Comparison of ENCODE assay signal across 21 cellular contexts in the genomic region with DNA sequence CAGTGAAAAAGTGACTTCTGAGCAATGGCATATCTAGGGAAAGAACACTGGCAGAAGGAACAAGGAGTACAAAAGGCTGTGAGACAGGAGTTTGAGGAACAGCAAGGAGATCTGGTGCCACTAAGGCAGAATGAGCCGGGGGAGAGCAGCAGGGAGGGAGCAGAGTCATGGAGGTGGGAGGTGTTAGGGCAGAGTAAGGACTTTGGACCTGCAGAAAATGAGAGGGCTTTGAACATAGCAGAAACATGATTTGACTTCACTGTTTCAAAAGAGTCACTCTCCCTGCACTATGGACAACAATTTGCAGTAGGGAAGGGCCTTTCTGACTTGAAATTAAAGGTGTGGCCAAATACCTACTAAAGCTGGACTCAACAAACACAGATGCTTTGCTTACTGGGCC.
DNase-seq lines count a peak whose midpoint lies in the region; ATAC-seq, FAIRE-seq and TF ChIP-seq lines count a peak whose summit lies in the region.
"Had no signal": no experiment of that assay in that cellular context is flagged by ENCODE, and none has a peak within 500 bp of the region (broad histone marks: within the 10 kb centered on the region; RNA-seq: fewer than 3 reads in every experiment).

No MANE protein-coding gene starts in this region.

- H3K4me1 Mint-ChIP-seq in natural killer cell treated with Interleukin-12 subunit alpha and Interleukin-12 subunit beta and Interleukin-15 and Interleukin-18, amount 100 ng/mL, for 72 hours (ENCODE audit: low read depth in 2 of 2) = no peaks in the 10 kb centered on the region
- H3K4me1 Mint-ChIP-seq: CD14-positive monocyte, IgD-negative memory B cell had no signal

- H3K27me3 Mint-ChIP-seq in natural killer cell treated with Interleukin-12 subunit alpha and Interleukin-12 subunit beta and Interleukin-15 and Interleukin-18, amount 100 ng/mL, for 72 hours = no peaks in the 10 kb centered on the region
- H3K27me3 Mint-ChIP-seq: IgD-negative memory B cell had no signal

- H3K27me3 ChIP-seq in PC-3 (ENCODE audit: low read length) = no peaks in the 10 kb centered on the region
- H3K27me3 ChIP-seq: left lung had no signal

- no peak overlapping the region for H3K4me3 ChIP-seq in A549
- H3K4me3 ChIP-seq in PC-3 (ENCODE audit: low read length) = no peak overlapping the region
- no peak overlapping the region for H3K4me3 ChIP-seq in coronary artery
- no peak overlapping the region for H3K4me3 ChIP-seq in mucosa of descending colon
- H3K4me3 ChIP-seq: left lung had no signal

- intact Hi-C loops in PC-3 (cut with micrococcal nuclease) (no loop called here), mucosa of descending colon (cut with DNase I, micrococcal nuclease) (no loop called here)

- no peak for TF ChIP-seq EP300 in A549 (IDR thresholded peaks at IDR 0.05)

- no peak overlapping the region for H2AFZ ChIP-seq in PC-3 (ENCODE audit: low read length)

- no peaks in the 10 kb centered on the region for H3F3A ChIP-seq in PC-3 (ENCODE audit: low read length, unreplicated experiment)

- peaks cover 13% of the 10 kb centered on the region for H3K9me3 Mint-ChIP-seq in natural killer cell treated with Interleukin-12 subunit alpha and Interleukin-12 subunit beta and Interleukin-15 and Interleukin-18, amount 100 ng/mL, for 72 hours

- peaks cover 6% of the 10 kb centered on the region for H3K36me3 Mint-ChIP-seq in natural killer cell treated with Interleukin-12 subunit alpha and Interleukin-12 subunit beta and Interleukin-15 and Interleukin-18, amount 100 ng/mL, for 72 hours
- H3K36me3 Mint-ChIP-seq: CD14-positive monocyte, IgD-negative memory B cell had no signal

- no peaks in the 10 kb centered on the region for H3K9me2 ChIP-seq in PC-3 (replicated peaks; ENCODE audit: low read length)

- no peak for TF ChIP-seq RAD21 in A549 (conservative IDR thresholded peaks at IDR 0.05 in 1 of 2, IDR thresholded peaks at IDR 0.05 in 1 of 2)

- POLR2A ChIA-PET in A549 (lab: Yijun Ruan, JAX) = no interaction called here
- POLR2A ChIA-PET in PC-3 (lab: Charles Lee; ENCODE audit: unreplicated experiment) = no interaction called here

- no peak overlapping the region; the same call in 1 of the 2 replicates for H3K9ac ChIP-seq in PC-3 (ENCODE audit: low read length)

- H3K36me3 ChIP-seq in PC-3 (ENCODE audit: low read depth, low read length) (no peaks in the 10 kb centered on the region), mucosa of descending colon (ENCODE audit: low read depth) (no peaks in the 10 kb centered on the region)
- H3K36me3 ChIP-seq: left lung had no signal

- H4K20me1 ChIP-seq in PC-3 (ENCODE audit: low read length) = no peaks in the 10 kb centered on the region

- H3K9me3 ChIP-seq in A549 (no peaks in the 10 kb centered on the region), PC-3 (ENCODE audit: low read length) (no peaks in the 10 kb centered on the region), mucosa of descending colon (no peaks in the 10 kb centered on the region)
- H3K9me3 ChIP-seq: left lung had no signal

- no peak overlapping the region; a peak in 1 of 6 replicates for H3K27ac ChIP-seq in A549
- peak overlapping the region; percentile 44 for H3K27ac ChIP-seq in PC-3 (ENCODE audit: low read length)
- peak overlapping the region; percentile 6 to 30 for H3K27ac ChIP-seq in coronary artery
- H3K27ac ChIP-seq: left lung had no signal

- CTCF ChIA-PET in A549 (lab: Yijun Ruan, JAX) = no interaction called here
- CTCF ChIA-PET in PC-3 (lab: Charles Lee) = interaction anchor here (1.2 kb wide), 1 partner anchor 185 kb away, joined by 3 read pairs; no protein-coding TSS in a partner anchor

- no peak for FAIRE-seq in A549 (lab: Jason Lieb, UNC)

- no TSS peak for BruUV-seq in PC-3 (replicated peaks; lab: Mats Ljungman, UMichigan)

- no peaks in the 10 kb centered on the region for H3K4me1 ChIP-seq in A549
- H3K4me1 ChIP-seq in PC-3 (ENCODE audit: insufficient read depth, low read length) = peaks cover 16% of the 10 kb centered on the region
- peaks cover 13% of the 10 kb centered on the region for H3K4me1 ChIP-seq in mucosa of descending colon (ENCODE audit: low read depth)
- H3K4me1 ChIP-seq: left lung had no signal

- DNase-seq in A549 (ENCODE audit: low read depth in 1 of 2, low spot score in 1 of 2) = peak in 1 of 2 experiments; percentile 21
- no peak for DNase-seq in PC-3
- DNase-seq in coronary artery (ENCODE audit: low spot score) = no peak
- peak in 1 of 3 donors; percentile 6 for DNase-seq in mucosa of descending colon
- DNase-seq in NCI-H226 = no peak
- DNase-seq in natural killer cell treated with Interleukin-12 subunit alpha and Interleukin-12 subunit beta and Interleukin-15 and Interleukin-18, amount 100 ng/mL, for 72 hours (ENCODE audit: low spot score) = no peak
- DNase-seq: activated CD4-positive, alpha-beta T cell treated with anti-CD3 and anti-CD28 coated beads for 1 hour; activated CD8-positive, alpha-beta memory T cell treated with anti-CD3 and anti-CD28 coated beads for 24 hours; activated naive CD4-positive, alpha-beta T cell treated with anti-CD3 and anti-CD28 coated beads for 36 hours; activated T-cell treated with anti-CD3 and anti-CD28 coated beads, Interleukin-2, amount 50 U/mL, for 4 hours; anterior cingulate cortex; glutamatergic neuron; left lung; NCI-H1436 treated with DMSO at 0.1 percent for 48 hours; NK-92 treated with Interleukin-12 subunit alpha and Interleukin-12 subunit beta, amount 100 ng/mL, for 24 hours; occipital lobe; substantia nigra had no signal

- no peak overlapping the region for H3K27ac Mint-ChIP-seq in natural killer cell treated with Interleukin-12 subunit alpha and Interleukin-12 subunit beta and Interleukin-15 and Interleukin-18, amount 100 ng/mL, for 72 hours
- H3K27ac Mint-ChIP-seq: activated naive CD4-positive, alpha-beta T cell treated with anti-CD3 and anti-CD28 coated beads for 36 hours; CD14-positive monocyte; IgD-negative memory B cell had no signal

- WGBS in A549 (ENCODE audit: missing lambda C conversion rate) = 10% methylated on average over 1 of the region's 1 CpG

- no peak for TF ChIP-seq POLR2A in A549 (IDR thresholded peaks at IDR 0.05; ENCODE audit: low read length)

- H3K4me2 ChIP-seq in A549 (no peak overlapping the region), PC-3 (ENCODE audit: low read length) (peak overlapping the region; percentile 10)

- ATAC-seq in A549 (peak; percentile 19 to 55; a peak in 4 of 6 replicates), PC-3 (peak; percentile 35), mucosa of descending colon (peak; percentile 73), GM21367 (IDR thresholded peaks at IDR 0.05; ENCODE audit: unreplicated experiment) (no peak), HG02970 (IDR thresholded peaks at IDR 0.05; ENCODE audit: low FRiP score, unreplicated experiment) (no peak)
- no peak for ATAC-seq in natural killer cell treated with Interleukin-12 subunit alpha and Interleukin-12 subunit beta and Interleukin-15 and Interleukin-18, amount 100 ng/mL, for 72 hours
- ATAC-seq: activated T-cell treated with anti-CD3 and anti-CD28 coated beads, Interleukin-2, amount 50 U/mL, for 4 hours; left lung had no signal

- TF ChIP-seq CTCF in A549 (IDR thresholded peaks at IDR 0.05) = no peak
- TF ChIP-seq CTCF in PC-3 (conservative IDR thresholded peaks at IDR 0.05; ENCODE audit: low read depth, low read length) = no peak
- TF ChIP-seq CTCF in coronary artery (IDR thresholded peaks at IDR 0.05) = no peak
- no peak for TF ChIP-seq CTCF in mucosa of descending colon (IDR thresholded peaks at IDR 0.05)

- no peak overlapping the region for H3K4me3 Mint-ChIP-seq in natural killer cell treated with Interleukin-12 subunit alpha and Interleukin-12 subunit beta and Interleukin-15 and Interleukin-18, amount 100 ng/mL, for 72 hours
- H3K4me3 Mint-ChIP-seq: activated naive CD4-positive, alpha-beta T cell treated with anti-CD3 and anti-CD28 coated beads for 36 hours; activated T-cell treated with anti-CD3 and anti-CD28 coated beads, Interleukin-2, amount 50 U/mL, for 4 hours; CD14-positive monocyte; IgD-negative memory B cell had no signal

- H3K79me2 ChIP-seq in PC-3 (ENCODE audit: low read length) = no peaks in the 10 kb centered on the region

TF ChIP-seq in A549, 52 proteins besides CTCF, POLR2A, EP300 and RAD21:
- TF ChIP-seq, protein P1, sequence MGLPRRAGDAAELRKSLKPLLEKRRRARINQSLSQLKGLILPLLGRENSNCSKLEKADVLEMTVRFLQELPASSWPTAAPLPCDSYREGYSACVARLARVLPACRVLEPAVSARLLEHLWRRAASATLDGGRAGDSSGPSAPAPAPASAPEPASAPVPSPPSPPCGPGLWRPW (IDR thresholded peaks at IDR 0.05) = no peak
- TF ChIP-seq BCL3 (IDR thresholded peaks at IDR 0.05) = no peak
TF ChIP-seq in A549: peak in this region for 0.

Comparison
In these comparisons a context has a peak if more than half of its experiments do, and no peak if none do; other contexts are left out.
1. ATAC-seq: peak in A549 (2 of 2), PC-3 (single experiment) and mucosa of descending colon (single experiment); none in natural killer cell treated with Interleukin-12 subunit alpha and Interleukin-12 subunit beta and Interleukin-15 and Interleukin-18, amount 100 ng/mL, for 72 hours (0 of 2), GM21367 (single experiment) and HG02970 (single experiment).
2. H3K27ac ChIP-seq: peak in PC-3 (single experiment) and coronary artery (2 of 2); none in A549 (0 of 2).